ENCODE assay signal across 26 cellular contexts in genomic region chr3:43076857-43077256, GRCh38. TPM values are rescaled to one million over a fixed set of nuclear protein-coding genes. Genes with fewer than 3 reads are reported as not detected.
DNase-seq lines count a peak whose midpoint lies in the region; ATAC-seq and TF ChIP-seq lines count a peak whose summit lies in the region.
"Had no signal": no experiment of that assay in that cellular context is flagged by ENCODE, and none has a peak within 500 bp of the region (broad histone marks: within the 10 kb centered on the region; RNA-seq: fewer than 3 reads in every experiment).

No MANE protein-coding gene starts in this region.

- H4K20me1 ChIP-seq in GM23248 (ENCODE audit: insufficient read depth), result no peaks in the 10 kb centered on the region

- peak overlapping the region; percentile 66 for H3K27ac ChIP-seq in cingulate gyrus (ENCODE audit: low read depth, low read length)
- no peak overlapping the region for H3K27ac ChIP-seq in ovary
- H3K27ac ChIP-seq in GM23248, result no peak overlapping the region
- H3K27ac ChIP-seq: C4-2B, RWPE1 had no signal

- no peak for TF ChIP-seq POLR2A in ovary (IDR thresholded peaks at IDR 0.05)

- peaks cover 24% of the 10 kb centered on the region for H3K36me3 Mint-ChIP-seq in activated T-helper 17 cell treated with anti-CD3 and anti-CD28 coated beads, Interleukin-2, amount 50 U/mL, for 72 hours (ENCODE audit: low read depth)

- DNase-seq in EH (ENCODE audit: low read depth) (peak; percentile 22), M059J (ENCODE audit: low read depth) (peak; percentile 14), ovary (peak in 3 of 5 donors; percentile 47 to 84 (median 60)), Kasumi-1 (lab: John Stamatoyannopoulos, UW) (no peak), GM23248 (no peak)
- DNase-seq: CD8-positive, alpha-beta memory T cell; DMS 273 treated with DMSO at 0.1 percent for 48 hours; DMS79 treated with DMSO at 0.1 percent for 48 hours; H9; MM.1S; NCI-H1048; NCI-H1417; NCI-H1694; NCI-H2029 treated with DMSO at 0.1 percent for 48 hours; NCI-H446 treated with DMSO at 0.1 percent for 48 hours; NCI-H526; NCI-H82; SHP77 had no signal

- no peak overlapping the region for H3K4me2 ChIP-seq in GM23248 (ENCODE audit: unreplicated experiment)

- no peak for ATAC-seq in activated T-helper 17 cell treated with anti-CD3 and anti-CD28 coated beads, Interleukin-2, amount 50 U/mL, for 72 hours (replicated peaks)
- ATAC-seq: K562, Panc1 had no signal

- H3K4me1 ChIP-seq in ovary (ENCODE audit: insufficient read depth) (peaks cover 5% of the 10 kb centered on the region), GM23248 (ENCODE audit: insufficient read depth) (no peaks in the 10 kb centered on the region)

- H3K27me3 ChIP-seq in ovary (no peaks in the 10 kb centered on the region), GM23248 (replicated peaks; ENCODE audit: insufficient read depth) (no peaks in the 10 kb centered on the region)

- no peaks in the 10 kb centered on the region for H3K79me2 ChIP-seq in GM23248 (ENCODE audit: insufficient read depth)

- intact Hi-C loops in ovary (cut with DNase I), result no loop called here

- H3F3A ChIP-seq in GM23248 (ENCODE audit: insufficient read depth), result no peaks in the 10 kb centered on the region

- no peak for TF ChIP-seq CTCF in ovary (IDR thresholded peaks at IDR 0.05)

- no peak overlapping the region for H3K9ac ChIP-seq in GM23248

- TF ChIP-seq EP300 in ovary (IDR thresholded peaks at IDR 0.05), result no peak

- WGBS in ovary, 3 donors, result 49 to 52% (median 51%) methylated on average over 4 of the region's 4 CpGs
- WGBS in GM23248 (ENCODE audit: low coverage in 1 of 2, low lambda C conversion rate in 2 of 2, missing lambda C conversion rate in 2 of 2), 2 experiments, result 76 to 78% methylated on average over 4 of the region's 4 CpGs

- no peak overlapping the region for H2AFZ ChIP-seq in GM23248

- no peaks in the 10 kb centered on the region for H3K27me3 Mint-ChIP-seq in activated T-helper 17 cell treated with anti-CD3 and anti-CD28 coated beads, Interleukin-2, amount 50 U/mL, for 72 hours

- no peak overlapping the region for H3K27ac Mint-ChIP-seq in activated T-helper 17 cell treated with anti-CD3 and anti-CD28 coated beads, Interleukin-2, amount 50 U/mL, for 72 hours
- H3K27ac Mint-ChIP-seq: B cell, H9 had no signal

- H3K9me3 ChIP-seq in ovary, result no peaks in the 10 kb centered on the region
- H3K9me3 ChIP-seq in GM23248 (ENCODE audit: low read depth), result no peaks in the 10 kb centered on the region

- H3K9me2 ChIP-seq in GM23248 (ENCODE audit: insufficient read depth), result no peaks in the 10 kb centered on the region

- no peak overlapping the region for H3K4me3 Mint-ChIP-seq in activated T-helper 17 cell treated with anti-CD3 and anti-CD28 coated beads, Interleukin-2, amount 50 U/mL, for 72 hours
- H3K4me3 Mint-ChIP-seq: B cell; CD8-positive, alpha-beta memory T cell; H9 had no signal

- H3K4me3 ChIP-seq in ovary, result no peak overlapping the region
- H3K4me3 ChIP-seq in GM23248, result no peak overlapping the region
- H3K4me3 ChIP-seq: K562 had no signal

- H3K9me3 Mint-ChIP-seq in activated T-helper 17 cell treated with anti-CD3 and anti-CD28 coated beads, Interleukin-2, amount 50 U/mL, for 72 hours, result peaks cover 3% of the 10 kb centered on the region
- H3K9me3 Mint-ChIP-seq: CD8-positive, alpha-beta memory T cell had no signal

- H3K36me3 ChIP-seq in ovary (no peaks in the 10 kb centered on the region), GM23248 (ENCODE audit: low read depth) (no peaks in the 10 kb centered on the region)

- no peaks in the 10 kb centered on the region for H3K4me1 Mint-ChIP-seq in activated T-helper 17 cell treated with anti-CD3 and anti-CD28 coated beads, Interleukin-2, amount 50 U/mL, for 72 hours
- H3K4me1 Mint-ChIP-seq: B cell; CD8-positive, alpha-beta memory T cell; H9 had no signal

- in situ Hi-C loops in GM23248 (cut with MboI), result no loop called here

RNA-seq across cellular contexts. Expression of gene POMGNT2, which starts 29.0 kb away (rescaled TPM):
- total RNA-seq in M059J (2014; rRNA removed; shearing (Covaris generic)), result 17.1 and 24.4 TPM in 2 replicates
- 10 to 100 TPM; 26.7 to 51.7 (median 43.7) TPM for total RNA-seq in ovary
- polyA plus RNA-seq in ovary (10 to 100 TPM; 12.0 to 24.0 TPM), GM23248 (2016; fragmentation: Nextera tagmentation; extraction: Ambion mirVana) (10.6 and 11.6 TPM in 2 replicates)
- 1 to 10 TPM; 3.7 to 4.5 TPM for total RNA-seq in activated T-helper 17 cell treated with anti-CD3 and anti-CD28 coated beads, Interleukin-2, amount 50 U/mL, for 72 hours
- total RNA-seq in GM23248 (2014; rRNA removed; shearing (Covaris generic)), result 11.6 and 14.5 TPM in 2 replicates
- total RNA-seq: OCI-LY7 had no signal

Comparison
In these comparisons a context has a peak if more than half of its experiments do, and no peak if none do; other contexts are left out.
1. DNase-seq: peak in EH (single experiment), M059J (single experiment) and ovary (3 of 5); none in Kasumi-1 (0 of 2) and GM23248 (single experiment).